In the genomic region with DNA sequence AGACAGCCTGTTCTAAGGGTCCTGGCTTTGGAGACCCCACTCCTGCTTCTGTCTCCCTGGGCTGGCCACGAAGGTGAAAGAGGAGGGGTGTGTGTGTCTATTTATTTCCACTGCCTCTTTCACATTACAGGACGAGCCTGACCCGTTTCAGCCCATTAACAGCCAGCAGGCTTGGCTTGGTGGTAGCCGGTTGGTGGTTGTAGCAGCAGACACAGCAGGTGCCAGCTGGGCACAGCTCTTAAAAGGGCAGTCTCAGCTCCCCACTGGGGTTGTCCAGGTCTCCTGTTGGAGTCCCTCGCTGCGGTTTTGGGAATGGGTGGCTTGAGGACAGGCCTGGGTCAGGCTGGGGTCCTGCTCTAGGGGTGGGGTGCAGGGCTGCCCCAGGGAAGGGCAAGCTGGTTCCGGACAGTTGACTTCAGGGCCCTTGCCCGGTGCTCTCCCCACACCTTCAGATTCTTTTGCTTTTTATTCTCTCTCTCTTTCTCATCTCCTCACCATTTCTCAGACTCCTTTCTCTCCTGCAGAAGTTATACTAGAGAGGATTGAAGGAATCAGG, we compare ENCODE assay signal across 14 cellular contexts.
DNase-seq lines count a peak whose midpoint lies in the region; FAIRE-seq and TF ChIP-seq lines count a peak whose summit lies in the region.
"Had no signal": no experiment of that assay in that cellular context is flagged by ENCODE, and none has a peak within 500 bp of the region (broad histone marks: within the 10 kb centered on the region; RNA-seq: fewer than 3 reads in every experiment).

No MANE protein-coding gene starts in this region.

- H3K9ac ChIP-seq in kidney (ENCODE audit: low read length in 2 of 2), result no peak overlapping the region

- no peaks in the 10 kb centered on the region for H3K27me3 ChIP-seq in WERI-Rb-1 (ENCODE audit: insufficient read depth, low read depth, severe bottlenecking)

- H3K4me3 ChIP-seq in WERI-Rb-1 (ENCODE audit: low read depth, low read length) (no peak overlapping the region), kidney (ENCODE audit: low read length in 2 of 2) (no peak overlapping the region), coronary artery (no peak overlapping the region)
- H3K4me3 ChIP-seq: GM12878 had no signal

- H3K9me3 ChIP-seq in WERI-Rb-1 (ENCODE audit: severe bottlenecking) (no peaks in the 10 kb centered on the region), kidney (ENCODE audit: control insufficient read depth in 1 of 2, low read length in 2 of 2) (no peaks in the 10 kb centered on the region)

- in situ Hi-C loops in G401 (cut with HindIII; ENCODE audit: low sequenced_read_pairs), result no loop called here

- no peaks in the 10 kb centered on the region for H3K4me1 ChIP-seq in kidney (ENCODE audit: control insufficient read depth in 1 of 2, insufficient read depth in 1 of 2, low read depth in 1 of 2, low read length in 2 of 2)

- FAIRE-seq in kidney (lab: Jason Lieb, UNC), result no peak
- FAIRE-seq: A204.1, GM12878, GM18507 had no signal

- no peak for TF ChIP-seq CTCF in WERI-Rb-1 (IDR thresholded peaks at IDR 0.05; ENCODE audit: low read depth, low read length)
- no peak for TF ChIP-seq CTCF in kidney (IDR thresholded peaks at IDR 0.05; ENCODE audit: borderline replicate concordance, extremely low read depth, insufficient read depth)
- TF ChIP-seq CTCF in coronary artery (IDR thresholded peaks at IDR 0.05), result no peak

- H3K36me3 ChIP-seq in WERI-Rb-1, result no peaks in the 10 kb centered on the region
- no peaks in the 10 kb centered on the region for H3K36me3 ChIP-seq in kidney (ENCODE audit: control insufficient read depth in 1 of 2, insufficient read depth in 2 of 2, low read length in 2 of 2)

- peak overlapping the region; percentile 76 for H3K27ac ChIP-seq in WERI-Rb-1
- H3K27ac ChIP-seq in kidney (ENCODE audit: low read depth in 2 of 2, low read length in 2 of 2), result no peak overlapping the region
- H3K27ac ChIP-seq in coronary artery, result no peak overlapping the region

- intact Hi-C loops in kidney (cut with DNase I), result no loop called here

- DNase-seq in NCI-H345 (lab: John Stamatoyannopoulos, UW) (peak; percentile 7), NCI-H345 treated with DMSO at 0.1 percent for 48 hours (lab: John Stamatoyannopoulos, UW; ENCODE audit: unreplicated experiment) (no peak), G401 (ENCODE audit: low spot score) (peak; percentile 85), WERI-Rb-1 (no peak), kidney (peak; percentile 53), GOT3 (lab: John Stamatoyannopoulos, UW) (no peak), coronary artery (ENCODE audit: low spot score) (no peak)
- DNase-seq in activated CD4-positive, CD25-positive, alpha-beta regulatory T cell (lab: John Stamatoyannopoulos, UW), result no peak
- DNase-seq: Calu3; CD4-positive, alpha-beta T cell; HCEC 1CT had no signal

Comparison
In these comparisons a context has a peak if more than half of its experiments do, and no peak if none do; other contexts are left out.
1. DNase-seq: peak in NCI-H345 (single experiment), G401 (single experiment) and kidney (single experiment); none in NCI-H345 treated with DMSO at 0.1 percent for 48 hours (single experiment), WERI-Rb-1 (single experiment), activated CD4-positive, CD25-positive, alpha-beta regulatory T cell (0 of 4), GOT3 (single experiment) and coronary artery (single experiment).